ENCODE assay signal across 1 cellular context in genomic region chr12:54026640-54027441, GRCh38.
TF ChIP-seq lines count a peak whose summit lies in the region.

No MANE protein-coding gene starts in this region.

TF ChIP-seq in K562, 482 proteins besides CTCF, POLR2A, EP300 and RAD21:
- TF ChIP-seq PHF21A (IDR thresholded peaks at IDR 0.05; ENCODE audit: borderline replicate concordance, low read depth): no peak
- TF ChIP-seq, protein P1, sequence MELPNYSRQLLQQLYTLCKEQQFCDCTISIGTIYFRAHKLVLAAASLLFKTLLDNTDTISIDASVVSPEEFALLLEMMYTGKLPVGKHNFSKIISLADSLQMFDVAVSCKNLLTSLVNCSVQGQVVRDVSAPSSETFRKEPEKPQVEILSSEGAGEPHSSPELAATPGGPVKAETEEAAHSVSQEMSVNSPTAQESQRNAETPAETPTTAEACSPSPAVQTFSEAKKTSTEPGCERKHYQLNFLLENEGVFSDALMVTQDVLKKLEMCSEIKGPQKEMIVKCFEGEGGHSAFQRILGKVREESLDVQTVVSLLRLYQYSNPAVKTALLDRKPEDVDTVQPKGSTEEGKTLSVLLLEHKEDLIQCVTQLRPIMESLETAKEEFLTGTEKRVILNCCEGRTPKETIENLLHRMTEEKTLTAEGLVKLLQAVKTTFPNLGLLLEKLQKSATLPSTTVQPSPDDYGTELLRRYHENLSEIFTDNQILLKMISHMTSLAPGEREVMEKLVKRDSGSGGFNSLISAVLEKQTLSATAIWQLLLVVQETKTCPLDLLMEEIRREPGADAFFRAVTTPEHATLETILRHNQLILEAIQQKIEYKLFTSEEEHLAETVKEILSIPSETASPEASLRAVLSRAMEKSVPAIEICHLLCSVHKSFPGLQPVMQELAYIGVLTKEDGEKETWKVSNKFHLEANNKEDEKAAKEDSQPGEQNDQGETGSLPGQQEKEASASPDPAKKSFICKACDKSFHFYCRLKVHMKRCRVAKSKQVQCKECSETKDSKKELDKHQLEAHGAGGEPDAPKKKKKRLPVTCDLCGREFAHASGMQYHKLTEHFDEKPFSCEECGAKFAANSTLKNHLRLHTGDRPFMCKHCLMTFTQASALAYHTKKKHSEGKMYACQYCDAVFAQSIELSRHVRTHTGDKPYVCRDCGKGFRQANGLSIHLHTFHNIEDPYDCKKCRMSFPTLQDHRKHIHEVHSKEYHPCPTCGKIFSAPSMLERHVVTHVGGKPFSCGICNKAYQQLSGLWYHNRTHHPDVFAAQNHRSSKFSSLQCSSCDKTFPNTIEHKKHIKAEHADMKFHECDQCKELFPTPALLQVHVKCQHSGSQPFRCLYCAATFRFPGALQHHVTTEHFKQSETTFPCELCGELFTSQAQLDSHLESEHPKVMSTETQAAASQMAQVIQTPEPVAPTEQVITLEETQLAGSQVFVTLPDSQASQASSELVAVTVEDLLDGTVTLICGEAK (IDR thresholded peaks at IDR 0.05): peak; percentile 50
- TF ChIP-seq, protein P1 (CRISPR knock-in tag; IDR thresholded peaks at IDR 0.05): no peak
